Comparison of ENCODE assay signal across 20 cellular contexts in genomic region chr14:56125772-56126411, GRCh38. TPM values are rescaled to one million over a fixed set of nuclear protein-coding genes. Genes with fewer than 3 reads are reported as not detected.
DNase-seq lines count a peak whose midpoint lies in the region; ATAC-seq and TF ChIP-seq lines count a peak whose summit lies in the region.
"Had no signal": no experiment of that assay in that cellular context is flagged by ENCODE, and none has a peak within 500 bp of the region (broad histone marks: within the 10 kb centered on the region; RNA-seq: fewer than 3 reads in every experiment).

No MANE protein-coding gene starts in this region.

- peaks cover 47% of the 10 kb centered on the region for H4K20me1 ChIP-seq in smooth muscle cell (ENCODE audit: low read depth)

- H3K36me3 ChIP-seq in smooth muscle cell (ENCODE audit: low read depth): no peaks in the 10 kb centered on the region
- H3K36me3 ChIP-seq: prostate gland had no signal

- TF ChIP-seq CTCF in smooth muscle cell (IDR thresholded peaks at IDR 0.05; ENCODE audit: borderline replicate concordance, insufficient read depth, poor library complexity, severe bottlenecking): no peak

- H3K27ac Mint-ChIP-seq in T-helper 2 cell treated with Interferon-gamma antibody and Interleukin-4, amounts not matched to agents 5 μg/mL and 100 μg/mL, for 36 hours: no peak overlapping the region
- H3K27ac Mint-ChIP-seq: immature natural killer cell, natural killer cell, WTC11 had no signal

- H2AFZ ChIP-seq in smooth muscle cell (ENCODE audit: low read depth): no peak overlapping the region

- ATAC-seq in GM21619 (IDR thresholded peaks at IDR 0.05; ENCODE audit: unreplicated experiment): no peak
- ATAC-seq: natural killer cell, T-helper 17 cell, WTC11 had no signal

- H3F3A ChIP-seq in smooth muscle cell (ENCODE audit: low read depth): no peaks in the 10 kb centered on the region

- peak; percentile 7 for DNase-seq in NCI-H345 (lab: John Stamatoyannopoulos, UW)
- no peak for DNase-seq in NCI-H345 treated with DMSO at 0.1 percent for 48 hours (lab: John Stamatoyannopoulos, UW; ENCODE audit: unreplicated experiment)
- peak; percentile 97 for DNase-seq in NCI-H2171 treated with DMSO at 0.1 percent for 48 hours (lab: John Stamatoyannopoulos, UW)
- DNase-seq in cerebellum (ENCODE audit: low spot score): peak; percentile 56
- DNase-seq in T-helper 2 cell treated with Interferon-gamma antibody and Interleukin-4, amounts not matched to agents 5 μg/mL and 100 μg/mL, for 36 hours (ENCODE audit: low spot score): no peak
- DNase-seq in smooth muscle cell (lab: John Stamatoyannopoulos, UW; ENCODE audit: unreplicated experiment): no peak
- no peak for DNase-seq in activated gamma-delta T cell treated with Interleukin-2 at 50 U/mL for 16 hours
- DNase-seq: head of caudate nucleus; immature natural killer cell; IMR-90; natural killer cell; SIG-M5; stimulated activated CD4-positive, alpha-beta T cell treated with anti-CD3 and anti-CD28 coated beads, Interleukin-12 subunit alpha, Interleukin-12 subunit beta, amount 100 ng/mL, for 4 hours; T-helper 17 cell had no signal

- H3K4me1 Mint-ChIP-seq in T-helper 2 cell treated with Interferon-gamma antibody and Interleukin-4, amounts not matched to agents 5 μg/mL and 100 μg/mL, for 36 hours (ENCODE audit: low read depth): peaks cover 10% of the 10 kb centered on the region

- no peak overlapping the region for H3K4me2 ChIP-seq in smooth muscle cell

- no peak overlapping the region for H3K27ac ChIP-seq in smooth muscle cell (ENCODE audit: low read depth)
- H3K27ac ChIP-seq: C4-2B, prostate gland had no signal

- no peaks in the 10 kb centered on the region for H3K27me3 ChIP-seq in smooth muscle cell (ENCODE audit: low read depth)

- H3K36me3 Mint-ChIP-seq in T-helper 2 cell treated with Interferon-gamma antibody and Interleukin-4, amounts not matched to agents 5 μg/mL and 100 μg/mL, for 36 hours (ENCODE audit: low read depth): no peaks in the 10 kb centered on the region
- H3K36me3 Mint-ChIP-seq: immature natural killer cell, natural killer cell, WTC11 had no signal

- no peaks in the 10 kb centered on the region for H3K9me3 ChIP-seq in smooth muscle cell (replicated peaks; ENCODE audit: low read depth)
- H3K9me3 ChIP-seq: prostate gland had no signal

- peaks cover 47% of the 10 kb centered on the region for H3K4me1 ChIP-seq in smooth muscle cell (ENCODE audit: low read depth)
- H3K4me1 ChIP-seq: prostate gland had no signal

- no peaks in the 10 kb centered on the region for H3K9me3 Mint-ChIP-seq in T-helper 2 cell treated with Interferon-gamma antibody and Interleukin-4, amounts not matched to agents 5 μg/mL and 100 μg/mL, for 36 hours
- H3K9me3 Mint-ChIP-seq: immature natural killer cell, natural killer cell had no signal

- H3K9ac ChIP-seq in smooth muscle cell (ENCODE audit: low read depth): no peak overlapping the region

- WGBS in smooth muscle cell (ENCODE audit: low lambda C conversion rate): 69% methylated on average over 7 of the region's 7 CpGs

- H3K79me2 ChIP-seq in smooth muscle cell (ENCODE audit: low read depth): peaks cover 67% of the 10 kb centered on the region

- H3K4me3 ChIP-seq in smooth muscle cell: no peak overlapping the region
- H3K4me3 ChIP-seq: lung, prostate gland had no signal

- no peak overlapping the region for H3K4me3 Mint-ChIP-seq in T-helper 2 cell treated with Interferon-gamma antibody and Interleukin-4, amounts not matched to agents 5 μg/mL and 100 μg/mL, for 36 hours
- H3K4me3 Mint-ChIP-seq: immature natural killer cell, natural killer cell, T-helper 17 cell, WTC11 had no signal

- H3K27me3 Mint-ChIP-seq in T-helper 2 cell treated with Interferon-gamma antibody and Interleukin-4, amounts not matched to agents 5 μg/mL and 100 μg/mL, for 36 hours (ENCODE audit: low read depth): peaks cover 17% of the 10 kb centered on the region

RNA-seq across cellular contexts. Expression of gene PELI2, which starts 7.7 kb away (rescaled TPM):
- total RNA-seq in cerebellum (55.0 TPM), smooth muscle cell (9.1 and 12.6 TPM in 2 replicates)
- polyA plus RNA-seq in smooth muscle cell: 3.3 and 4.6 TPM in 2 replicates
- total RNA-seq: A172 had no signal

Comparison
In these comparisons a context has a peak if more than half of its experiments do, and no peak if none do; other contexts are left out.
1. DNase-seq: peak in NCI-H345 (single experiment), NCI-H2171 treated with DMSO at 0.1 percent for 48 hours (single experiment) and cerebellum (single experiment); none in NCI-H345 treated with DMSO at 0.1 percent for 48 hours (single experiment), T-helper 2 cell treated with Interferon-gamma antibody and Interleukin-4, amounts not matched to agents 5 μg/mL and 100 μg/mL, for 36 hours (single experiment), smooth muscle cell (single experiment) and activated gamma-delta T cell treated with Interleukin-2 at 50 U/mL for 16 hours (single experiment).